12 cellular contexts compared by ENCODE assay signal in genomic region chr18:8744656-8745055, GRCh38. TPM values are rescaled to one million over a fixed set of nuclear protein-coding genes. Genes with fewer than 3 reads are reported as not detected.
DNase-seq lines count a peak whose midpoint lies in the region; ATAC-seq and TF ChIP-seq lines count a peak whose summit lies in the region.
"Had no signal": no experiment of that assay in that cellular context is flagged by ENCODE, and none has a peak within 500 bp of the region (broad histone marks: within the 10 kb centered on the region; RNA-seq: fewer than 3 reads in every experiment).

No MANE protein-coding gene starts in this region.

- H3K9me3 Mint-ChIP-seq in T-cell (peaks cover 11 to 14% (median 12%) of the 10 kb centered on the region in 3 donors), chondrocyte (ENCODE audit: low read depth) (no peaks in the 10 kb centered on the region)

- CTCF ChIA-PET in T-cell (lab: Charles Lee) = interaction anchor here in 1 of 2 donors (0.6 kb wide), 1 partner anchor 24 kb away, joined by 4 read pairs; no protein-coding TSS in a partner anchor

- no peak overlapping the region for H3K4me3 ChIP-seq in HAP-1

- H3K4me3 Mint-ChIP-seq in T-cell (peak overlapping the region in 2 of 3 donors; percentile 29 to 70), chondrocyte (ENCODE audit: unreplicated experiment) (no peak overlapping the region)
- H3K4me3 Mint-ChIP-seq: activated B cell treated with CpG ODN at 0.5 μM for 24 hours; stimulated activated naive B cell treated with anti-CD40 and anti-IgM and Interleukin-4, amounts not matched to agents 10 μg/mL and 1 μg/mL and 100 μg/mL, for 72 hours had no signal

- peaks cover 44 to 53% (median 47%) of the 10 kb centered on the region in 3 donors for H3K4me1 Mint-ChIP-seq in T-cell
- H3K4me1 Mint-ChIP-seq in chondrocyte (ENCODE audit: low read depth) = peaks cover 54% of the 10 kb centered on the region

- TF ChIP-seq CTCF in chondrocyte (IDR thresholded peaks at IDR 0.05) = no peak

- no peaks in the 10 kb centered on the region for H3K9me3 ChIP-seq in HAP-1

- ATAC-seq in T-cell (replicated peaks in 1 of 4) = peak; percentile 73 to 95 (median 86)
- ATAC-seq: stimulated activated naive B cell treated with anti-CD40 and anti-IgM and Interleukin-4, amounts not matched to agents 10 μg/mL and 1 μg/mL and 100 μg/mL, for 72 hours had no signal

- peak; percentile 3 for DNase-seq in stimulated activated CD8-positive, alpha-beta memory T cell treated with anti-CD3 and anti-CD28 coated beads, Interleukin-4, amount 100 ng/mL, for 24 hours (ENCODE audit: low read depth)
- no peak for DNase-seq in stimulated activated CD8-positive, alpha-beta memory T cell treated with anti-CD3 and anti-CD28 coated beads, Interleukin-4, amount 100 ng/mL, for 48 hours
- DNase-seq in T-cell = peak in 33 of 34 experiments; percentile 14 to 81 (median 68)
- no peak for DNase-seq in chondrocyte (ENCODE audit: low spot score)
- DNase-seq in SIG-M5 treated with dmso at 0.1 percent for 504 hours (lab: John Stamatoyannopoulos, UW; ENCODE audit: unreplicated experiment) = no peak
- no peak for DNase-seq in HAP-1 (ENCODE audit: low spot score in 2 of 2)
- DNase-seq in NCI-H446 (lab: John Stamatoyannopoulos, UW) = no peak
- DNase-seq in foreskin melanocyte = no peak
- DNase-seq: activated B cell treated with CpG ODN at 0.5 μM for 24 hours; NCI-H2029; stimulated activated CD4-positive, alpha-beta T cell treated with anti-CD3 and anti-CD28 coated beads, Interleukin-2, amount 100 ng/mL, for 48 hours; stimulated activated naive B cell treated with anti-CD40 and anti-IgM and Interleukin-4, amounts not matched to agents 10 μg/mL and 1 μg/mL and 100 μg/mL, for 72 hours had no signal

- no peaks in the 10 kb centered on the region for H3K36me3 ChIP-seq in HAP-1 (replicated peaks)

- no peaks in the 10 kb centered on the region for H3K4me1 ChIP-seq in HAP-1

- H3K36me3 Mint-ChIP-seq in T-cell = peaks cover 7% of the 10 kb centered on the region
- peaks cover 7% of the 10 kb centered on the region for H3K36me3 Mint-ChIP-seq in chondrocyte (ENCODE audit: low read depth)

- H3K27me3 Mint-ChIP-seq in T-cell (no peaks in the 10 kb centered on the region), chondrocyte (ENCODE audit: low read depth) (no peaks in the 10 kb centered on the region)
- H3K27me3 Mint-ChIP-seq: activated B cell treated with CpG ODN at 0.5 μM for 24 hours; stimulated activated naive B cell treated with anti-CD40 and anti-IgM and Interleukin-4, amounts not matched to agents 10 μg/mL and 1 μg/mL and 100 μg/mL, for 72 hours had no signal

- in situ Hi-C loops in HAP-1 (cut with MboI; ENCODE audit: low sequenced_read_pairs) = no loop called here

- H3K27me3 ChIP-seq in HAP-1 (ENCODE audit: low read depth) = no peaks in the 10 kb centered on the region

- H3K27ac Mint-ChIP-seq in T-cell (peak overlapping the region in 1 of 2 donors; percentile 55), chondrocyte (ENCODE audit: unreplicated experiment) (peak overlapping the region; percentile 39)
- H3K27ac Mint-ChIP-seq: activated B cell treated with CpG ODN at 0.5 μM for 24 hours had no signal

- POLR2A ChIA-PET in T-cell (lab: Charles Lee) = no interaction called here

RNA-seq across cellular contexts. Expression of gene MTCL1, which starts 39.3 kb away (rescaled TPM):
- total RNA-seq in T-cell (under 1 TPM; 0.40 to 0.98 (median 0.83) TPM), chondrocyte (43.9 to 54.4 TPM (median 50.8 TPM) in 3 replicates)

Comparison
In these comparisons a context has a peak if more than half of its experiments do, and no peak if none do; other contexts are left out.
1. DNase-seq: peak in stimulated activated CD8-positive, alpha-beta memory T cell treated with anti-CD3 and anti-CD28 coated beads, Interleukin-4, amount 100 ng/mL, for 24 hours (single experiment) and T-cell (33 of 34); none in stimulated activated CD8-positive, alpha-beta memory T cell treated with anti-CD3 and anti-CD28 coated beads, Interleukin-4, amount 100 ng/mL, for 48 hours (single experiment), chondrocyte (single experiment), SIG-M5 treated with dmso at 0.1 percent for 504 hours (single experiment), HAP-1 (0 of 2), NCI-H446 (0 of 2) and foreskin melanocyte (single experiment).
2. RNA of gene MTCL1, which starts 39.3 kb away (total RNA-seq): 43.9 to 54.4 TPM in chondrocyte; 0.40 to 0.98 TPM in T-cell; every median in the first group is over 10 times any median in the second.